Comparison of ENCODE assay signal across 16 cellular contexts in the genomic region with DNA sequence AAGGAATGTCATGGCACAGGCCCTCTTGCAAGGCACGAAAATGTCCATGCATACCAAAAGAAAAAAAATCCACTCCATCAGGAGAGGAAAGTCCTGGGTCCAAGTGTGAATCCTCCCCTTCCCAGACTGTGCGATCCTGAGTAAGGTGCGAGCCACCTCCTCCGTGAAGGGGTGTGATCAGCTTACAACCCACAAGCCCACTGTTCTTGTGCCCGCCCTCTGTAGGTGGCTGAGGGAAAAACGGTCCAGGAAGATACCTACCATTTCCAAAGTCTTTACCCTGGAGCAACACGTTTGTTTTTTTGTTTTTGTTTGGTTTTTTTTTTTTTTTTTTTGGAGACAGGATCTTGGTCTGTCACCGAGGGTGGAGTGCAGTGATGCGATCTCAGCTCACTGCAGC.
A peak's percentile ranks its signal among the peaks of the same experiment; 100 is the strongest.
DNase-seq lines count a peak whose midpoint lies in the region; ATAC-seq, FAIRE-seq and TF ChIP-seq lines count a peak whose summit lies in the region.
"Had no signal": no experiment of that assay in that cellular context is flagged by ENCODE, and none has a peak within 500 bp of the region (broad histone marks: within the 10 kb centered on the region; RNA-seq: fewer than 3 reads in every experiment).

No MANE protein-coding gene starts in this region.

- H3K36me3 ChIP-seq in K562 (ENCODE audit: control insufficient read depth, insufficient read depth, low read length), result no peaks in the 10 kb centered on the region
- H3K36me3 ChIP-seq: left ventricle myocardium inferior had no signal

- TF ChIP-seq POLR2A in K562 (conservative IDR thresholded peaks at IDR 0.05), result no peak
- TF ChIP-seq POLR2A in GM18505 (IDR thresholded peaks at IDR 0.05; ENCODE audit: borderline replicate concordance, extremely low read depth, insufficient read depth, insufficient read length), result no peak

- intact Hi-C loops in K562 (cut with micrococcal nuclease), result no loop called here

- H3K4me1 ChIP-seq in K562 (replicated peaks in 1 of 2; ENCODE audit: control insufficient read depth in 2 of 2, insufficient read depth in 2 of 2, low read length in 2 of 2), result no peaks in the 10 kb centered on the region

- H3K27ac ChIP-seq in K562 (ENCODE audit: extremely low read depth, low read depth, low read length), result no peak overlapping the region
- H3K27ac ChIP-seq: left ventricle myocardium inferior had no signal

- H3K9ac ChIP-seq in K562 (ENCODE audit: insufficient read depth in 1 of 2, low read depth in 2 of 2, low read length in 2 of 2), result no peak overlapping the region

- 0% methylated on average over 8 of the region's 9 CpGs for WGBS in K562 (ENCODE audit: insufficient coverage, low coverage, missing lambda C conversion rate)

- H3K27me3 ChIP-seq in K562 (ENCODE audit: control insufficient read depth in 2 of 2, insufficient read depth in 2 of 2, low read length in 2 of 2), result peaks cover 7 to 59% of the 10 kb centered on the region in 2 experiments; a peak in 3 of 5 replicates

- POLR2A ChIA-PET in HEK293T (lab: Yijun Ruan, JAX) (no interaction called here), K562 (lab: Yijun Ruan, JAX) (interaction anchor here (0.6 kb wide), 1 partner anchor 827 kb away, joined by 4 read pairs; no protein-coding TSS in a partner anchor)

- CTCF ChIA-PET in HEK293T (lab: Yijun Ruan, JAX), result interaction anchor here (0.6 to 1.4 kb wide), 8 partner anchors 12 to 481 kb away, joined by 3 to 8 read pairs (median 4); no protein-coding TSS in a partner anchor
- CTCF ChIA-PET in K562 (lab: Yijun Ruan, JAX; ENCODE audit: low intra/inter-chr PET ratio), result no interaction called here

- peaks cover 26% of the 10 kb centered on the region for H3K4me1 Mint-ChIP-seq in neural crest cell
- H3K4me1 Mint-ChIP-seq: activated CD4-positive, alpha-beta T cell treated with anti-CD3 and anti-CD28 coated beads, Interleukin-2, amount 10 ng/mL, durations not matched to agents 7 days and 5 days; activated naive CD8-positive, alpha-beta T cell treated with anti-CD3 and anti-CD28 coated beads, Interleukin-2, amount 50 U/mL, for 24 hours had no signal

- peak; percentile 43 for DNase-seq in NCI-H82 (lab: John Stamatoyannopoulos, UW)
- no peak for DNase-seq in NCI-H82 treated with DMSO at 0.1 percent for 48 hours (lab: John Stamatoyannopoulos, UW; ENCODE audit: unreplicated experiment)
- DNase-seq in HEK293T (ENCODE audit: extremely low spot score), result peak; percentile 59
- peak; percentile 18 to 42 (median 40) for DNase-seq in K562 (ENCODE audit: extremely low read depth in 1 of 4, low spot score in 3 of 4)
- no peak for DNase-seq in neural crest cell (ENCODE audit: low read depth, low spot score)
- DNase-seq in GDM1 (lab: John Stamatoyannopoulos, UW), result no peak
- no peak for DNase-seq in activated CD4-positive, alpha-beta T cell treated with anti-CD3 and anti-CD28 coated beads, Interleukin-2, amount 50 U/mL, for 48 hours
- DNase-seq: activated CD4-positive, alpha-beta T cell treated with anti-CD3 and anti-CD28 coated beads, Interleukin-2, amount 10 ng/mL, durations not matched to agents 7 days and 5 days; activated naive CD8-positive, alpha-beta T cell treated with anti-CD3 and anti-CD28 coated beads, Interleukin-2, amount 50 U/mL, for 24 hours; activated T-cell treated with anti-CD3 and anti-CD28 coated beads, Interleukin-2, amount 50 U/mL, for 4 hours; DMS153; HFFc6; left ventricle myocardium inferior; NCI-H1092 had no signal

- no peaks in the 10 kb centered on the region for H3K36me3 Mint-ChIP-seq in neural crest cell (ENCODE audit: low read depth)

- no peak for FAIRE-seq in K562 (lab: Jason Lieb, UNC)

- no TSS peak for BruUV-seq in K562 (replicated peaks; lab: Mats Ljungman, UMichigan)

- ATAC-seq in K562 (peak; percentile 87), GM18505 (IDR thresholded peaks at IDR 0.05; ENCODE audit: unreplicated experiment) (no peak)
- ATAC-seq: activated naive CD8-positive, alpha-beta T cell treated with anti-CD3 and anti-CD28 coated beads, Interleukin-2, amount 50 U/mL, for 24 hours; activated T-cell treated with anti-CD3 and anti-CD28 coated beads, Interleukin-2, amount 50 U/mL, for 4 hours; Right ventricle myocardium inferior had no signal

- no peaks in the 10 kb centered on the region; the same call in 1 of the 2 replicates for H4K20me1 ChIP-seq in K562 (replicated peaks; ENCODE audit: control insufficient read depth, insufficient read depth, low read length)

- in situ Hi-C loops in K562 (cut with MboI), result no loop called here

- no peaks in the 10 kb centered on the region for H3K9me1 ChIP-seq in K562 (ENCODE audit: control insufficient read depth, insufficient read depth, low read length)

- H3K4me3 Mint-ChIP-seq in neural crest cell, result no peak overlapping the region
- H3K4me3 Mint-ChIP-seq: activated CD4-positive, alpha-beta T cell treated with anti-CD3 and anti-CD28 coated beads, Interleukin-2, amount 10 ng/mL, durations not matched to agents 7 days and 5 days; activated naive CD8-positive, alpha-beta T cell treated with anti-CD3 and anti-CD28 coated beads, Interleukin-2, amount 50 U/mL, for 24 hours; activated T-cell treated with anti-CD3 and anti-CD28 coated beads, Interleukin-2, amount 50 U/mL, for 4 hours; HFFc6 had no signal

- H3K9me3 ChIP-seq in K562 (replicated peaks; ENCODE audit: control insufficient read depth, insufficient read depth, low read depth, low read length), result no peaks in the 10 kb centered on the region
- H3K9me3 ChIP-seq: left ventricle myocardium inferior had no signal

- no peak for TF ChIP-seq RAD21 in K562 (CRISPR knock-in tag; conservative IDR thresholded peaks at IDR 0.05 in 1 of 2, IDR thresholded peaks at IDR 0.05 in 1 of 2)

- no peak for TF ChIP-seq EP300 in K562 (IDR thresholded peaks at IDR 0.05; ENCODE audit: low read length)

- TF ChIP-seq CTCF in K562 (IDR thresholded peaks at IDR 0.05 in 2 of 3, conservative IDR thresholded peaks at IDR 0.05 in 1 of 3; ENCODE audit: insufficient read depth in 2 of 3, low read depth in 1 of 3, low read length in 3 of 3) (peak; percentile 25 to 41 (median 35); a peak in 5 of 6 replicates), neural crest cell (conservative IDR thresholded peaks at IDR 0.05) (peak; percentile 22)

- H3K4me3 ChIP-seq in K562, result no peak overlapping the region
- H3K4me3 ChIP-seq: left ventricle myocardium inferior had no signal

- H3K79me2 ChIP-seq in K562 (ENCODE audit: control insufficient read depth, insufficient read depth, low read length), result no peaks in the 10 kb centered on the region

- no peak overlapping the region for H2AFZ ChIP-seq in K562 (ENCODE audit: low read depth, low read length)

- no peaks in the 10 kb centered on the region for H3K9me3 Mint-ChIP-seq in neural crest cell
- H3K9me3 Mint-ChIP-seq: activated CD4-positive, alpha-beta T cell treated with anti-CD3 and anti-CD28 coated beads, Interleukin-2, amount 10 ng/mL, durations not matched to agents 7 days and 5 days; activated naive CD8-positive, alpha-beta T cell treated with anti-CD3 and anti-CD28 coated beads, Interleukin-2, amount 50 U/mL, for 24 hours; activated T-cell treated with anti-CD3 and anti-CD28 coated beads, Interleukin-2, amount 50 U/mL, for 4 hours had no signal

- H3K4me2 ChIP-seq in K562 (ENCODE audit: insufficient read depth, low read length), result no peak overlapping the region

- H3K27ac Mint-ChIP-seq in neural crest cell (ENCODE audit: unreplicated experiment), result no peak overlapping the region
- H3K27ac Mint-ChIP-seq: activated CD4-positive, alpha-beta T cell treated with anti-CD3 and anti-CD28 coated beads, Interleukin-2, amount 10 ng/mL, durations not matched to agents 7 days and 5 days; activated naive CD8-positive, alpha-beta T cell treated with anti-CD3 and anti-CD28 coated beads, Interleukin-2, amount 50 U/mL, for 24 hours; HFFc6 had no signal

- H3K27me3 Mint-ChIP-seq in neural crest cell (ENCODE audit: low read depth), result no peaks in the 10 kb centered on the region
- H3K27me3 Mint-ChIP-seq: activated CD4-positive, alpha-beta T cell treated with anti-CD3 and anti-CD28 coated beads, Interleukin-2, amount 10 ng/mL, durations not matched to agents 7 days and 5 days; activated naive CD8-positive, alpha-beta T cell treated with anti-CD3 and anti-CD28 coated beads, Interleukin-2, amount 50 U/mL, for 24 hours had no signal

TF ChIP-seq in HEK293T, 16 proteins besides CTCF, POLR2A, EP300 and RAD21 (continues in another document):
- TF ChIP-seq CTBP1 (IDR thresholded peaks at IDR 0.05; ENCODE audit: borderline replicate concordance), result no peak
- no peak for TF ChIP-seq FOXM1 (IDR thresholded peaks at IDR 0.05; ENCODE audit: borderline replicate concordance)
- TF ChIP-seq SUZ12 (IDR thresholded peaks at IDR 0.05), result no peak
- TF ChIP-seq BHLHE40 (IDR thresholded peaks at IDR 0.05; ENCODE audit: borderline replicate concordance), result no peak
- no peak for TF ChIP-seq ELF4 (IDR thresholded peaks at IDR 0.05)
- TF ChIP-seq ARNT (IDR thresholded peaks at IDR 0.05), result no peak
- TF ChIP-seq FOXK2 (IDR thresholded peaks at IDR 0.05), result no peak
- no peak for TF ChIP-seq PKNOX1 (IDR thresholded peaks at IDR 0.05)

TF ChIP-seq in K562, 482 proteins besides CTCF, POLR2A, EP300 and RAD21 (continues in another document):
- TF ChIP-seq HNRNPLL (IDR thresholded peaks at IDR 0.05; ENCODE audit: low read depth, low read length, poor library complexity, severe bottlenecking) (no peak), MYBL2 (IDR thresholded peaks at IDR 0.05; ENCODE audit: low read depth) (no peak), MYBL2 (CRISPR knock-in tag; IDR thresholded peaks at IDR 0.05; ENCODE audit: borderline replicate concordance) (no peak), KDM5B (IDR thresholded peaks at IDR 0.05; ENCODE audit: insufficient replicate concordance, low read depth, low read length) (no peak)
- TF ChIP-seq, protein P1, sequence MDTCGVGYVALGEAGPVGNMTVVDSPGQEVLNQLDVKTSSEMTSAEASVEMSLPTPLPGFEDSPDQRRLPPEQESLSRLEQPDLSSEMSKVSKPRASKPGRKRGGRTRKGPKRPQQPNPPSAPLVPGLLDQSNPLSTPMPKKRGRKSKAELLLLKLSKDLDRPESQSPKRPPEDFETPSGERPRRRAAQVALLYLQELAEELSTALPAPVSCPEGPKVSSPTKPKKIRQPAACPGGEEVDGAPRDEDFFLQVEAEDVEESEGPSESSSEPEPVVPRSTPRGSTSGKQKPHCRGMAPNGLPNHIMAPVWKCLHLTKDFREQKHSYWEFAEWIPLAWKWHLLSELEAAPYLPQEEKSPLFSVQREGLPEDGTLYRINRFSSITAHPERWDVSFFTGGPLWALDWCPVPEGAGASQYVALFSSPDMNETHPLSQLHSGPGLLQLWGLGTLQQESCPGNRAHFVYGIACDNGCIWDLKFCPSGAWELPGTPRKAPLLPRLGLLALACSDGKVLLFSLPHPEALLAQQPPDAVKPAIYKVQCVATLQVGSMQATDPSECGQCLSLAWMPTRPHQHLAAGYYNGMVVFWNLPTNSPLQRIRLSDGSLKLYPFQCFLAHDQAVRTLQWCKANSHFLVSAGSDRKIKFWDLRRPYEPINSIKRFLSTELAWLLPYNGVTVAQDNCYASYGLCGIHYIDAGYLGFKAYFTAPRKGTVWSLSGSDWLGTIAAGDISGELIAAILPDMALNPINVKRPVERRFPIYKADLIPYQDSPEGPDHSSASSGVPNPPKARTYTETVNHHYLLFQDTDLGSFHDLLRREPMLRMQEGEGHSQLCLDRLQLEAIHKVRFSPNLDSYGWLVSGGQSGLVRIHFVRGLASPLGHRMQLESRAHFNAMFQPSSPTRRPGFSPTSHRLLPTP (IDR thresholded peaks at IDR 0.05; ENCODE audit: borderline replicate concordance, extremely low read depth, insufficient read length), result no peak

Comparison
In these comparisons a context has a peak if more than half of its experiments do, and no peak if none do; other contexts are left out.
1. DNase-seq: peak in NCI-H82 (single experiment), HEK293T (single experiment) and K562 (4 of 4); none in NCI-H82 treated with DMSO at 0.1 percent for 48 hours (single experiment), neural crest cell (single experiment), GDM1 (single experiment) and activated CD4-positive, alpha-beta T cell treated with anti-CD3 and anti-CD28 coated beads, Interleukin-2, amount 50 U/mL, for 48 hours (0 of 2).